In the genomic region with DNA sequence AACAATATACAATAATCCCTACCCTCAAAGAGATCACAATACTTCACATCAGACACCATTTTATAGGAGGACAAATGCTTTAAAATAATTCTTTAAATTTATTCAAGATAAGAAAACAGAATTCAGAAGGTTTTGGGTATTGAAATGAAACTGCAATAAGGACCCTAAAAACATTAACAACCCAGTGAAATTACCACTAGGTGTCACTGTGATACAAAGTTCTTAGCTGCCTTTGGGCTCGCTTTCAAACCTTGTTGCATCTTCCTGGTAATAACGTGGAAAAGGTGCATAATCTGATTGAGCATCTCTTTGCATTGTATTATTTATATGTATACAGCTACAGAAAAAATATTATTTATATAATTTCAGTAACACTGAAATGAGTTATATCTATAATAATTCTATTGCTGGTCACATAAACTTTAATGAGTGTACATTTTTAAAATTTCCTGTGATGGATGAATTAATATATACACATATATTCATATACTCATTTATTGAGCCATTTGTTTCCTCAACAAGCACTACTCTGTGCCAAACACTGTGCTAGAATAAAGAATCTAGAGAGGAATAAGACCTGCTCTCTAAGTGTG, we compare ENCODE assay signal across 8 cellular contexts.
DNase-seq lines count a peak whose midpoint lies in the region; ATAC-seq and TF ChIP-seq lines count a peak whose summit lies in the region.

No MANE protein-coding gene starts in this region.

- TF ChIP-seq RAD21 in HCT116 (IDR thresholded peaks at IDR 0.05; ENCODE audit: low read depth) = peak; percentile 77

- H3K27me3 ChIP-seq in HCT116 (ENCODE audit: insufficient read depth, low read length) = no peaks in the 10 kb centered on the region
- no peaks in the 10 kb centered on the region for H3K27me3 ChIP-seq in kidney epithelial cell (ENCODE audit: control insufficient read depth, insufficient read depth, low read length)

- H3K27ac ChIP-seq in HCT116 (ENCODE audit: low read depth, low read length) = no peak overlapping the region

- H3K4me3 Mint-ChIP-seq in brain (no peak overlapping the region), type B pancreatic cell (no peak overlapping the region)

- intact Hi-C loops in HCT116 (cut with micrococcal nuclease) = loop anchor here (1.0 to 5.0 kb wide), 4 partner anchors 154 to 417 kb away; no protein-coding TSS in a partner anchor

- POLR2A ChIA-PET in HCT116 (lab: Charles Lee) = no interaction called here

- peak; percentile 88 for DNase-seq in DMS 273 (lab: John Stamatoyannopoulos, UW; ENCODE audit: unreplicated experiment)
- peak; percentile 48 for DNase-seq in HCT116 (ENCODE audit: low read depth, low spot score)
- peak; percentile 45 for DNase-seq in NCI-H460 (ENCODE audit: extremely low read depth, low read depth)
- peak; percentile 14 for DNase-seq in kidney epithelial cell (ENCODE audit: low read depth)
- DNase-seq in type B pancreatic cell (ENCODE audit: extremely low spot score, unreplicated experiment) = no peak
- no peak for DNase-seq in stimulated activated CD4-positive, alpha-beta T cell treated with anti-CD3 and anti-CD28 coated beads, Interleukin-2, amount 100 ng/mL, for 24 hours

- no TSS peak for BruUV-seq in HCT116 (replicated peaks; lab: Mats Ljungman, UMichigan)

- H3K27ac Mint-ChIP-seq in brain (no peak overlapping the region), type B pancreatic cell (no peak overlapping the region)

- no peak overlapping the region for H3K4me3 ChIP-seq in HCT116 (replicated peaks in 1 of 2; ENCODE audit: low read depth in 1 of 2, low read length in 2 of 2)
- no peak overlapping the region for H3K4me3 ChIP-seq in kidney epithelial cell (ENCODE audit: low read depth, low read length)

- ATAC-seq in HCT116 = peak; percentile 59; the same call in 1 of the 2 replicates
- ATAC-seq in HG03097 (IDR thresholded peaks at IDR 0.05; ENCODE audit: low FRiP score, unreplicated experiment) = no peak

- no peaks in the 10 kb centered on the region for H3K4me1 ChIP-seq in HCT116 (ENCODE audit: control insufficient read depth in 1 of 2, insufficient read depth in 2 of 2, low read length in 2 of 2)

- H3K9me3 ChIP-seq in HCT116 (ENCODE audit: control insufficient read depth in 1 of 2, insufficient read depth in 1 of 2, low read depth in 1 of 2, low read length in 2 of 2) = no peaks in the 10 kb centered on the region

- peak; percentile 60 to 71 (median 68) for TF ChIP-seq CTCF in HCT116 (IDR thresholded peaks at IDR 0.05 in 2 of 3, conservative IDR thresholded peaks at IDR 0.05 in 1 of 3; ENCODE audit: borderline replicate concordance in 1 of 3, insufficient read depth in 1 of 3, low read depth in 2 of 3, low read length in 2 of 3)
- peak; percentile 70 to 78 for TF ChIP-seq CTCF in brain (conservative IDR thresholded peaks at IDR 0.05)
- TF ChIP-seq CTCF in kidney epithelial cell (IDR thresholded peaks at IDR 0.05; ENCODE audit: insufficient read depth, low read length, poor library complexity, severe bottlenecking) = peak; percentile 55
- TF ChIP-seq CTCF in type B pancreatic cell (conservative IDR thresholded peaks at IDR 0.05) = peak; percentile 88

- H2AFZ ChIP-seq in HCT116 (ENCODE audit: low read depth, low read length, poor library complexity, severe bottlenecking) = no peak overlapping the region

- no peak overlapping the region for H3K4me2 ChIP-seq in HCT116 (ENCODE audit: low read length)

- peaks cover 0 to 3% (median 0%) of the 10 kb centered on the region in 5 experiments for H3K9me3 Mint-ChIP-seq in brain
- no peaks in the 10 kb centered on the region for H3K9me3 Mint-ChIP-seq in type B pancreatic cell

- H3K9ac ChIP-seq in HCT116 (ENCODE audit: low read length) = no peak overlapping the region

- no peaks in the 10 kb centered on the region for H3K4me1 Mint-ChIP-seq in brain
- no peaks in the 10 kb centered on the region for H3K4me1 Mint-ChIP-seq in type B pancreatic cell (ENCODE audit: unreplicated experiment)

- RAD21 ChIA-PET in HCT116 (lab: Charles Lee; ENCODE audit: low non-redundant PET in 1 of 2, low total read pairs in 2 of 2, uncharacterized antibody in 2 of 2, unreplicated experiment in 2 of 2) = interaction anchor here in 1 of 2 experiments (1.5 kb wide), 1 partner anchor 415 kb away, joined by 4 read pairs; no protein-coding TSS in a partner anchor

- H3K27me3 Mint-ChIP-seq in brain (no peaks in the 10 kb centered on the region), type B pancreatic cell (no peaks in the 10 kb centered on the region)

- H3K79me2 ChIP-seq in HCT116 (ENCODE audit: insufficient read depth, low read length) = peaks cover 32% of the 10 kb centered on the region; the same call in 1 of the 2 replicates

- no peaks in the 10 kb centered on the region for H3K9me2 ChIP-seq in HCT116 (ENCODE audit: insufficient read depth)

- H3K36me3 ChIP-seq in HCT116 (ENCODE audit: control insufficient read depth in 1 of 2, insufficient read depth in 2 of 2, low read length in 2 of 2) (no peaks in the 10 kb centered on the region), kidney epithelial cell (ENCODE audit: control insufficient read depth, insufficient read depth, low read length) (no peaks in the 10 kb centered on the region)

- CTCF ChIA-PET in HCT116 (lab: Charles Lee) = interaction anchor here (0.7 to 3.0 kb wide), 14 partner anchors 8 to 415 kb away, joined by 3 to 36 read pairs (median 4); no protein-coding TSS in a partner anchor

- peaks cover 9% of the 10 kb centered on the region; the same call in 1 of the 2 replicates for H4K20me1 ChIP-seq in HCT116 (ENCODE audit: insufficient read depth)

- H3K36me3 Mint-ChIP-seq in brain = peaks cover 17% of the 10 kb centered on the region
- H3K36me3 Mint-ChIP-seq in type B pancreatic cell = peaks cover 4% of the 10 kb centered on the region

- TF ChIP-seq POLR2A in HCT116 (IDR thresholded peaks at IDR 0.05; ENCODE audit: borderline replicate concordance, extremely low read depth, insufficient read depth, insufficient read length) = no peak

TF ChIP-seq in HCT116, 20 proteins besides CTCF, POLR2A, EP300 and RAD21:
- TF ChIP-seq SRF (IDR thresholded peaks at IDR 0.05; ENCODE audit: low read depth) (no peak), EZH2phosphoT487 (IDR thresholded peaks at IDR 0.05; ENCODE audit: borderline replicate concordance) (no peak), FOSL1 (IDR thresholded peaks at IDR 0.05; ENCODE audit: low read depth) (no peak)
- TF ChIP-seq, protein P1, sequence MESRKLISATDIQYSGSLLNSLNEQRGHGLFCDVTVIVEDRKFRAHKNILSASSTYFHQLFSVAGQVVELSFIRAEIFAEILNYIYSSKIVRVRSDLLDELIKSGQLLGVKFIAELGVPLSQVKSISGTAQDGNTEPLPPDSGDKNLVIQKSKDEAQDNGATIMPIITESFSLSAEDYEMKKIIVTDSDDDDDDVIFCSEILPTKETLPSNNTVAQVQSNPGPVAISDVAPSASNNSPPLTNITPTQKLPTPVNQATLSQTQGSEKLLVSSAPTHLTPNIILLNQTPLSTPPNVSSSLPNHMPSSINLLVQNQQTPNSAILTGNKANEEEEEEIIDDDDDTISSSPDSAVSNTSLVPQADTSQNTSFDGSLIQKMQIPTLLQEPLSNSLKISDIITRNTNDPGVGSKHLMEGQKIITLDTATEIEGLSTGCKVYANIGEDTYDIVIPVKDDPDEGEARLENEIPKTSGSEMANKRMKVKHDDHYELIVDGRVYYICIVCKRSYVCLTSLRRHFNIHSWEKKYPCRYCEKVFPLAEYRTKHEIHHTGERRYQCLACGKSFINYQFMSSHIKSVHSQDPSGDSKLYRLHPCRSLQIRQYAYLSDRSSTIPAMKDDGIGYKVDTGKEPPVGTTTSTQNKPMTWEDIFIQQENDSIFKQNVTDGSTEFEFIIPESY (IDR thresholded peaks at IDR 0.05; ENCODE audit: extremely low read depth, insufficient replicate concordance, low read length) = no peak

Comparison
In these comparisons a context has a peak if more than half of its experiments do, and no peak if none do; other contexts are left out.
1. DNase-seq: peak in DMS 273 (single experiment), HCT116 (single experiment), NCI-H460 (single experiment) and kidney epithelial cell (single experiment); none in type B pancreatic cell (single experiment) and stimulated activated CD4-positive, alpha-beta T cell treated with anti-CD3 and anti-CD28 coated beads, Interleukin-2, amount 100 ng/mL, for 24 hours (0 of 2).
2. Peak in every context shown above with its lines, with median percentiles within 50 percentile points of each other: CTCF ChIP-seq.